ENCODE assay signal across 11 cellular contexts in the genomic region with DNA sequence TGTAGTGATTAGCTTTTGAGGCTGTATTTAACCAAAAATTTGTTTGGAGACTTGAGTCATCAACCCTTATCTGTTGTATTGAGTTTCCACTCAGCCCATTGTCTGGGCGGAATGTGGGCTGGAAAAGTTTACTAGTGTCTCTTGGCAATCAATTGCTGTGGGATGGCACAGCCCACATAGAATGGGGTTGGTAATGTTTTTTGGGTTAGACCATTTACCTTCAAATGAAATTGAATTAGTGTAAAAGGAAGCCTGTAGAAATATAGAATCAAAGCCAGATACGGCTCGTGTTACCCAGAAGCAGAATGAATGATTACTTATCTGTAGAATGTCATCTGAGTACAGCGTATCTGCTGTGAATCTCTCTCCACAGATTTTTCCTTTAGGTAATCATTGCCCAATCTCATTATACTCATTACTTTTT.
DNase-seq lines count a peak whose midpoint lies in the region; ATAC-seq and TF ChIP-seq lines count a peak whose summit lies in the region.
"Had no signal": no experiment of that assay in that cellular context is flagged by ENCODE, and none has a peak within 500 bp of the region (broad histone marks: within the 10 kb centered on the region; RNA-seq: fewer than 3 reads in every experiment).

No MANE protein-coding gene starts in this region.

- no peaks in the 10 kb centered on the region for H3K27me3 ChIP-seq in left ventricle myocardium inferior (ENCODE audit: low read depth)
- no peaks in the 10 kb centered on the region for H3K27me3 ChIP-seq in vagina
- H3K27me3 ChIP-seq: BLaER1, Peyer's patch had no signal

- no peaks in the 10 kb centered on the region for H3K36me3 Mint-ChIP-seq in activated T-helper 17 cell treated with anti-CD3 and anti-CD28 coated beads, Interleukin-2, amount 50 U/mL, for 72 hours (ENCODE audit: low read depth)

- peak overlapping the region; percentile 46 for H3K27ac Mint-ChIP-seq in activated T-helper 17 cell treated with anti-CD3 and anti-CD28 coated beads, Interleukin-2, amount 50 U/mL, for 72 hours
- H3K27ac Mint-ChIP-seq: dendritic cell treated with granulocyte-macrophage colony-stimulating factor and Interleukin-4, amounts not matched to agents 40 ng/mL and 50 ng/mL, for 4 days had no signal

- no peaks in the 10 kb centered on the region for H3K9me3 ChIP-seq in left ventricle myocardium inferior (replicated peaks)
- H3K9me3 ChIP-seq in vagina, result no peaks in the 10 kb centered on the region
- H3K9me3 ChIP-seq: Peyer's patch had no signal

- peak overlapping the region; percentile 94 for H3K27ac ChIP-seq in left ventricle myocardium inferior (replicated peaks)
- H3K27ac ChIP-seq in vagina, result peak overlapping the region; percentile 89
- H3K27ac ChIP-seq: BLaER1 had no signal

- ATAC-seq in left ventricle myocardium superior (no peak), GM18861 (IDR thresholded peaks at IDR 0.05; ENCODE audit: unreplicated experiment) (no peak), GM21528 (IDR thresholded peaks at IDR 0.05; ENCODE audit: low FRiP score, unreplicated experiment) (no peak)
- peak; percentile 37 for ATAC-seq in activated T-helper 17 cell treated with anti-CD3 and anti-CD28 coated beads, Interleukin-2, amount 50 U/mL, for 72 hours (replicated peaks)

- no peak overlapping the region for H3K4me3 ChIP-seq in left ventricle myocardium inferior
- no peak overlapping the region for H3K4me3 ChIP-seq in vagina
- H3K4me3 ChIP-seq: BLaER1, Peyer's patch had no signal

- H3K4me1 Mint-ChIP-seq in activated T-helper 17 cell treated with anti-CD3 and anti-CD28 coated beads, Interleukin-2, amount 50 U/mL, for 72 hours, result peaks cover 34% of the 10 kb centered on the region

- H3K4me1 ChIP-seq in left ventricle myocardium inferior (peaks cover 93% of the 10 kb centered on the region), vagina (peaks cover 80% of the 10 kb centered on the region)

- intact Hi-C loops in left ventricle myocardium inferior (cut with micrococcal nuclease) (loop anchor here (5.0 to 10.0 kb wide), 2 partner anchors 85 to 138 kb away; no protein-coding TSS in a partner anchor), left ventricle myocardium superior (cut with micrococcal nuclease) (loop anchor here (10.0 kb wide), 1 partner anchor 65 kb away; no protein-coding TSS in a partner anchor), vagina (cut with DNase I) (loop anchor here (10.0 kb wide), 1 partner anchor 135 kb away; no protein-coding TSS in a partner anchor)

- TF ChIP-seq CTCF in left ventricle myocardium inferior (IDR thresholded peaks at IDR 0.05; ENCODE audit: borderline replicate concordance) (no peak), vagina (IDR thresholded peaks at IDR 0.05) (no peak)

- peak overlapping the region; percentile 67 for H3K4me3 Mint-ChIP-seq in activated T-helper 17 cell treated with anti-CD3 and anti-CD28 coated beads, Interleukin-2, amount 50 U/mL, for 72 hours
- H3K4me3 Mint-ChIP-seq: dendritic cell treated with granulocyte-macrophage colony-stimulating factor and Interleukin-4, amounts not matched to agents 40 ng/mL and 50 ng/mL, for 4 days had no signal

- TF ChIP-seq POLR2A in vagina (IDR thresholded peaks at IDR 0.05), result no peak

- peaks cover 6% of the 10 kb centered on the region for H3K9me3 Mint-ChIP-seq in activated T-helper 17 cell treated with anti-CD3 and anti-CD28 coated beads, Interleukin-2, amount 50 U/mL, for 72 hours
- H3K9me3 Mint-ChIP-seq: dendritic cell treated with granulocyte-macrophage colony-stimulating factor and Interleukin-4, amounts not matched to agents 40 ng/mL and 50 ng/mL, for 4 days had no signal

- H3K36me3 ChIP-seq in left ventricle myocardium inferior (no peaks in the 10 kb centered on the region), vagina (no peaks in the 10 kb centered on the region)
- H3K36me3 ChIP-seq: BLaER1, Peyer's patch had no signal

- peaks cover 3% of the 10 kb centered on the region for H3K27me3 Mint-ChIP-seq in activated T-helper 17 cell treated with anti-CD3 and anti-CD28 coated beads, Interleukin-2, amount 50 U/mL, for 72 hours
- H3K27me3 Mint-ChIP-seq: dendritic cell treated with granulocyte-macrophage colony-stimulating factor and Interleukin-4, amounts not matched to agents 40 ng/mL and 50 ng/mL, for 4 days had no signal

- no peak for DNase-seq in left ventricle myocardium inferior
- DNase-seq in left ventricle myocardium superior, result no peak
- peak; percentile 39 to 65 for DNase-seq in lung microvascular endothelial cell (ENCODE audit: low read depth in 2 of 2)
- no peak for DNase-seq in vagina (ENCODE audit: extremely low spot score in 2 of 2)
- no peak for DNase-seq in NOMO-1 treated with dmso at 0.1 percent for 144 hours (lab: John Stamatoyannopoulos, UW; ENCODE audit: unreplicated experiment)
- DNase-seq: Peyer's patch had no signal

Comparison
In these comparisons a context has a peak if more than half of its experiments do, and no peak if none do; other contexts are left out.
1. DNase-seq: peak in lung microvascular endothelial cell (2 of 2); none in left ventricle myocardium inferior (single experiment), left ventricle myocardium superior (single experiment), vagina (0 of 2) and NOMO-1 treated with dmso at 0.1 percent for 144 hours (single experiment).